In the genomic region with DNA sequence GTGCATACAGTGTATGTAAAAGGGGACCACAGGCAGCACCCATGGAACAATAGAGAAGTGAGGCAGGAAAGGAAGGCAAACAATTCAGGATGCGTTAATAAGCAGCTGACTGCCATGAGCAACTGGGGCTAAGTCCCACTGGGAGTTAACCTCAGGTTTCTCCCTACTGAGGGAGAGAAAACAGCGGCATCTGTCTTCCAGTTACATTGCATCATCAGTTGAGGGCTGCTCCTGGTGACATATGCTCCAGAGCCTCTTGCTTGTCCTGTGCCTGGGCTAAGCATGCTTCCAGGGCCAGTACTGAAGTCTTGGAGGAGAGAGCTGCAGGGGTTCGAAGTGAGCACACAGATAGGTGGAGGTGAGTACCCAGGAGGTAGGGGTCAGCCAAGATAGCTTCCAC, we compare ENCODE assay signal across 1 cellular context.
TF ChIP-seq lines count a peak whose summit lies in the region.

No MANE protein-coding gene starts in this region.

TF ChIP-seq in HepG2, 621 proteins besides CTCF, POLR2A, EP300 and RAD21:
- TF ChIP-seq ZNF83 (CRISPR knock-in tag; IDR thresholded peaks at IDR 0.05; ENCODE audit: borderline replicate concordance) (no peak), CEBPB (IDR thresholded peaks at IDR 0.05; ENCODE audit: borderline replicate concordance, low read depth, low read length) (peak; percentile 12; the same call in 1 of the 2 replicates)
